Comparison of ENCODE assay signal across 8 cellular contexts in genomic region chr1:54407957-54408700, GRCh38. TPM values are rescaled to one million over a fixed set of nuclear protein-coding genes. Genes with fewer than 3 reads are reported as not detected.
DNase-seq lines count a peak whose midpoint lies in the region; ATAC-seq and TF ChIP-seq lines count a peak whose summit lies in the region.

No MANE protein-coding gene starts in this region.

- ATAC-seq in HCT116 (peak; percentile 16; the same call in 1 of the 2 replicates), psoas muscle (peak; percentile 68 to 75 (median 74)), GM18498 (IDR thresholded peaks at IDR 0.05; ENCODE audit: unreplicated experiment) (no peak)

- peaks cover 30 to 41% of the 10 kb centered on the region in 2 experiments for H3K4me1 ChIP-seq in HCT116 (ENCODE audit: control insufficient read depth in 1 of 2, insufficient read depth in 2 of 2, low read length in 2 of 2)
- H3K4me1 ChIP-seq in psoas muscle = peaks cover 38% of the 10 kb centered on the region

- H3K27ac ChIP-seq in HCT116 (ENCODE audit: low read depth, low read length) (peak overlapping the region; percentile 87), psoas muscle (peak overlapping the region; percentile 89)

- peak overlapping the region; percentile 95 for H2AFZ ChIP-seq in HCT116 (ENCODE audit: low read depth, low read length, poor library complexity, severe bottlenecking)

- TF ChIP-seq RAD21 in HCT116 (IDR thresholded peaks at IDR 0.05; ENCODE audit: low read depth) = no peak; the same call in 1 of the 2 replicates

- RAD21 ChIA-PET in HCT116 (lab: Charles Lee; ENCODE audit: low non-redundant PET in 1 of 2, low total read pairs in 2 of 2, uncharacterized antibody in 2 of 2, unreplicated experiment in 2 of 2) = interaction anchor here (0.5 to 2.3 kb wide), 4 partner anchors 14 to 81 kb away, joined by 3 to 9 read pairs (median 3); no protein-coding TSS in a partner anchor

- H3K27me3 ChIP-seq in HCT116 (ENCODE audit: insufficient read depth, low read length) (no peaks in the 10 kb centered on the region), psoas muscle (ENCODE audit: insufficient read depth in 3 of 3, low read length in 2 of 3) (no peaks in the 10 kb centered on the region)

- H4K20me1 ChIP-seq in HCT116 (ENCODE audit: insufficient read depth) = no peaks in the 10 kb centered on the region

- WGBS in psoas muscle, 3 donors = 43 to 51% (median 50%) methylated on average over 10 of the region's 10 CpGs

- CTCF ChIA-PET in HCT116 (lab: Charles Lee) = interaction anchor here (1.3 kb wide), 2 partner anchors 80 to 81 kb away, joined by 7 to 18 read pairs; no protein-coding TSS in a partner anchor

- no peak for TF ChIP-seq POLR2A in HCT116 (IDR thresholded peaks at IDR 0.05; ENCODE audit: borderline replicate concordance, extremely low read depth, insufficient read depth, insufficient read length)

- TF ChIP-seq CTCF in HCT116 (IDR thresholded peaks at IDR 0.05 in 2 of 3, conservative IDR thresholded peaks at IDR 0.05 in 1 of 3; ENCODE audit: borderline replicate concordance in 1 of 3, insufficient read depth in 1 of 3, low read depth in 2 of 3, low read length in 2 of 3) = no peak
- TF ChIP-seq CTCF in WI38 (IDR thresholded peaks at IDR 0.05; ENCODE audit: low read depth, low read length) = no peak
- no peak for TF ChIP-seq CTCF in foreskin fibroblast (IDR thresholded peaks at IDR 0.05; ENCODE audit: low read depth, low read length)
- no peak for TF ChIP-seq CTCF in psoas muscle (IDR thresholded peaks at IDR 0.05)

- BruUV-seq in HCT116 (replicated peaks; lab: Mats Ljungman, UMichigan) = TSS peak; percentile 50

- POLR2A ChIA-PET in HCT116 (lab: Charles Lee) = interaction anchor here (0.6 to 1.3 kb wide), 5 partner anchors 13 to 81 kb away, joined by 3 to 9 read pairs (median 8); no protein-coding TSS in a partner anchor

- H3K79me2 ChIP-seq in HCT116 (ENCODE audit: insufficient read depth, low read length) = no peaks in the 10 kb centered on the region

- intact Hi-C loops in HCT116 (cut with micrococcal nuclease) (loop anchor here (1.0 to 10.0 kb wide), 5 partner anchors 80 to 546 kb away; partner anchors contain the start of genes CYB5RL and MRPL37), psoas muscle (cut with DNase I) (loop anchor here (1.0 to 5.0 kb wide), 2 partner anchors 80 to 286 kb away; no protein-coding TSS in a partner anchor)

- H3K36me3 ChIP-seq in HCT116 (ENCODE audit: control insufficient read depth in 1 of 2, insufficient read depth in 2 of 2, low read length in 2 of 2) (no peaks in the 10 kb centered on the region), psoas muscle (ENCODE audit: insufficient read depth in 1 of 2, low read depth in 1 of 2) (no peaks in the 10 kb centered on the region)

- peak; percentile 88 for DNase-seq in AG08395 (ENCODE audit: low spot score)
- peak; percentile 61 for DNase-seq in HCT116 (ENCODE audit: low read depth, low spot score)
- peak; percentile 88 to 92 for DNase-seq in foreskin fibroblast
- peak in 1 of 2 donors; percentile 58 for DNase-seq in psoas muscle
- no peak for DNase-seq in NCI-H526 (lab: John Stamatoyannopoulos, UW)
- DNase-seq in germinal center (ENCODE audit: low spot score) = no peak

- no peaks in the 10 kb centered on the region for H3K9me3 ChIP-seq in HCT116 (ENCODE audit: control insufficient read depth in 1 of 2, insufficient read depth in 1 of 2, low read depth in 1 of 2, low read length in 2 of 2)
- no peaks in the 10 kb centered on the region for H3K9me3 ChIP-seq in psoas muscle

- H3K9me2 ChIP-seq in HCT116 (ENCODE audit: insufficient read depth) = no peaks in the 10 kb centered on the region

- H3K9ac ChIP-seq in HCT116 (ENCODE audit: low read length) = peak overlapping the region; percentile 57

- H3K4me3 ChIP-seq in HCT116 (replicated peaks in 1 of 2; ENCODE audit: low read depth in 1 of 2, low read length in 2 of 2) = peak overlapping the region; percentile 63 to 70
- H3K4me3 ChIP-seq in WI38 (ENCODE audit: low read depth, low read length) = peak overlapping the region; percentile 21; the same call in 1 of the 2 replicates
- H3K4me3 ChIP-seq in foreskin fibroblast (ENCODE audit: low read depth in 1 of 2, low read length in 2 of 2) = no peak overlapping the region
- peak overlapping the region; percentile 91 for H3K4me3 ChIP-seq in psoas muscle

- H3K4me2 ChIP-seq in HCT116 (ENCODE audit: low read length) = peak overlapping the region; percentile 99

TF ChIP-seq in HCT116, 20 proteins besides CTCF, POLR2A, EP300 and RAD21:
- TF ChIP-seq CEBPB (IDR thresholded peaks at IDR 0.05; ENCODE audit: low read depth) (no peak), JUND (IDR thresholded peaks at IDR 0.05) (peak; percentile 82), MAX (IDR thresholded peaks at IDR 0.05) (peak; percentile 55; the same call in 1 of the 2 replicates), CBX3 (IDR thresholded peaks at IDR 0.05; ENCODE audit: low read depth) (peak; percentile 68; the same call in 1 of the 2 replicates), SP1 (IDR thresholded peaks at IDR 0.05; ENCODE audit: low read depth) (peak; percentile 72), POLR2AphosphoS5 (IDR thresholded peaks at IDR 0.05; ENCODE audit: low read depth, low read length) (peak; percentile 34; the same call in 1 of the 2 replicates), FOSL1 (IDR thresholded peaks at IDR 0.05; ENCODE audit: low read depth) (peak; percentile 87), ELF1 (IDR thresholded peaks at IDR 0.05; ENCODE audit: borderline replicate concordance, low read depth) (no peak), ATF3 (IDR thresholded peaks at IDR 0.05) (no peak)

RNA-seq across cellular contexts. Expression of gene SSBP3, which starts 1.9 kb away (rescaled TPM):
- total RNA-seq in HCT116 (2021; ENCODE audit: unreplicated experiment) (37.5 TPM), psoas muscle (10 to 100 TPM; 13.8 to 24.2 (median 22.0) TPM)
- 19.1 and 23.8 TPM in 2 replicates for polyA plus RNA-seq in HCT116 (2012)
- polyA plus RNA-seq in psoas muscle = 10 to 100 TPM in 2 of 3 donors, 1 to 10 TPM in 1; 7.9 to 22.6 (median 12.5) TPM

Comparison
In these comparisons a context has a peak if more than half of its experiments do, and no peak if none do; other contexts are left out.
1. DNase-seq: peak in AG08395 (single experiment), HCT116 (single experiment) and foreskin fibroblast (2 of 2); none in NCI-H526 (0 of 2) and germinal center (single experiment).
2. H3K4me3 ChIP-seq: peak in HCT116 (2 of 2), WI38 (single experiment) and psoas muscle (single experiment); none in foreskin fibroblast (0 of 2).